1 cellular context compared by ENCODE assay signal in genomic region chr9:36136894-36137391, GRCh38.
TF ChIP-seq lines count a peak whose summit lies in the region.

No MANE protein-coding gene starts in this region.

TF ChIP-seq in GM12878, 131 proteins besides CTCF, POLR2A, EP300 and RAD21:
- TF ChIP-seq, protein P1, sequence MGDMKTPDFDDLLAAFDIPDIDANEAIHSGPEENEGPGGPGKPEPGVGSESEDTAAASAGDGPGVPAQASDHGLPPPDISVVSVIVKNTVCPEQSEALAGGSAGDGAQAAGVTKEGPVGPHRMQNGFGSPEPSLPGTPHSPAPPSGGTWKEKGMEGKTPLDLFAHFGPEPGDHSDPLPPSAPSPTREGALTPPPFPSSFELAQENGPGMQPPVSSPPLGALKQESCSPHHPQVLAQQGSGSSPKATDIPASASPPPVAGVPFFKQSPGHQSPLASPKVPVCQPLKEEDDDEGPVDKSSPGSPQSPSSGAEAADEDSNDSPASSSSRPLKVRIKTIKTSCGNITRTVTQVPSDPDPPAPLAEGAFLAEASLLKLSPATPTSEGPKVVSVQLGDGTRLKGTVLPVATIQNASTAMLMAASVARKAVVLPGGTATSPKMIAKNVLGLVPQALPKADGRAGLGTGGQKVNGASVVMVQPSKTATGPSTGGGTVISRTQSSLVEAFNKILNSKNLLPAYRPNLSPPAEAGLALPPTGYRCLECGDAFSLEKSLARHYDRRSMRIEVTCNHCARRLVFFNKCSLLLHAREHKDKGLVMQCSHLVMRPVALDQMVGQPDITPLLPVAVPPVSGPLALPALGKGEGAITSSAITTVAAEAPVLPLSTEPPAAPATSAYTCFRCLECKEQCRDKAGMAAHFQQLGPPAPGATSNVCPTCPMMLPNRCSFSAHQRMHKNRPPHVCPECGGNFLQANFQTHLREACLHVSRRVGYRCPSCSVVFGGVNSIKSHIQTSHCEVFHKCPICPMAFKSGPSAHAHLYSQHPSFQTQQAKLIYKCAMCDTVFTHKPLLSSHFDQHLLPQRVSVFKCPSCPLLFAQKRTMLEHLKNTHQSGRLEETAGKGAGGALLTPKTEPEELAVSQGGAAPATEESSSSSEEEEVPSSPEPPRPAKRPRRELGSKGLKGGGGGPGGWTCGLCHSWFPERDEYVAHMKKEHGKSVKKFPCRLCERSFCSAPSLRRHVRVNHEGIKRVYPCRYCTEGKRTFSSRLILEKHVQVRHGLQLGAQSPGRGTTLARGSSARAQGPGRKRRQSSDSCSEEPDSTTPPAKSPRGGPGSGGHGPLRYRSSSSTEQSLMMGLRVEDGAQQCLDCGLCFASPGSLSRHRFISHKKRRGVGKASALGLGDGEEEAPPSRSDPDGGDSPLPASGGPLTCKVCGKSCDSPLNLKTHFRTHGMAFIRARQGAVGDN (IDR thresholded peaks at IDR 0.05), result no peak
- TF ChIP-seq IRF3 (IDR thresholded peaks at IDR 0.05) (no peak), FOS (IDR thresholded peaks at IDR 0.05; ENCODE audit: borderline replicate concordance, extremely low read depth, insufficient read length) (no peak), POU2F2 (IDR thresholded peaks at IDR 0.05; ENCODE audit: borderline replicate concordance, low read depth, low read length) (no peak), LARP7 (IDR thresholded peaks at IDR 0.05) (0 out of 2 replicates have a peak, but pooled peaks have one; percentile 13), SUZ12 (IDR thresholded peaks at IDR 0.05; ENCODE audit: unreplicated experiment) (peak; percentile 38), FOXK2 (IDR thresholded peaks at IDR 0.05) (no peak), YY1 (IDR thresholded peaks at IDR 0.05; ENCODE audit: low read depth, low read length) (no peak), TCF12 (IDR thresholded peaks at IDR 0.05; ENCODE audit: low read depth, low read length) (no peak)
- TF ChIP-seq, protein P2, sequence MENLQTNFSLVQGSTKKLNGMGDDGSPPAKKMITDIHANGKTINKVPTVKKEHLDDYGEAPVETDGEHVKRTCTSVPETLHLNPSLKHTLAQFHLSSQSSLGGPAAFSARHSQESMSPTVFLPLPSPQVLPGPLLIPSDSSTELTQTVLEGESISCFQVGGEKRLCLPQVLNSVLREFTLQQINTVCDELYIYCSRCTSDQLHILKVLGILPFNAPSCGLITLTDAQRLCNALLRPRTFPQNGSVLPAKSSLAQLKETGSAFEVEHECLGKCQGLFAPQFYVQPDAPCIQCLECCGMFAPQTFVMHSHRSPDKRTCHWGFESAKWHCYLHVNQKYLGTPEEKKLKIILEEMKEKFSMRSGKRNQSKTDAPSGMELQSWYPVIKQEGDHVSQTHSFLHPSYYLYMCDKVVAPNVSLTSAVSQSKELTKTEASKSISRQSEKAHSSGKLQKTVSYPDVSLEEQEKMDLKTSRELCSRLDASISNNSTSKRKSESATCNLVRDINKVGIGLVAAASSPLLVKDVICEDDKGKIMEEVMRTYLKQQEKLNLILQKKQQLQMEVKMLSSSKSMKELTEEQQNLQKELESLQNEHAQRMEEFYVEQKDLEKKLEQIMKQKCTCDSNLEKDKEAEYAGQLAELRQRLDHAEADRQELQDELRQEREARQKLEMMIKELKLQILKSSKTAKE (IDR thresholded peaks at IDR 0.05; ENCODE audit: low read depth, poor library complexity, severe bottlenecking), result no peak
